In the genomic region with DNA sequence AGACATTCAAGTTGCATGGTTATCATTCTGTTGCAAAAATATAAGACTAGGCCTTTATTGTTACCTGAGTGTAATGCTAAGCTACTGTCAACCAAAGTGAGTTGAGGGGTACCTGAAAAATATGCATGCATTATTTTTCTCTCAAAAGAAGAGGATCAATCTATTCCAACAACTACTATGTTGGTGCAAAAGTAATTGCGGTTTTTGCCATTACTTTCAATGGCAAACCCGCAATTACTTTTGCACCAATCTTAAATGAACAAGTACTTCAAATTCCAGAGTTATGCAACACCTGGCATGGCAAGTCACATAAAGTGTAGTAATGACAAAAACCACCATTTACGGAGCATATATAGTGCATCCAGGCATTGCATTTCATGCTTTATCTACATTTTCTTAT, we compare ENCODE assay signal across 8 cellular contexts.
"Had no signal": no experiment of that assay in that cellular context is flagged by ENCODE, and none has a peak within 500 bp of the region (broad histone marks: within the 10 kb centered on the region; RNA-seq: fewer than 3 reads in every experiment).

No MANE protein-coding gene starts in this region.

- H3K27ac Mint-ChIP-seq: IgD-negative memory B cell had no signal

- H3K9ac ChIP-seq: KMS-11 had no signal

- H3K27ac ChIP-seq: HL-60, KMS-11 had no signal

- H3K4me1 Mint-ChIP-seq: IgD-negative memory B cell had no signal

- H3K27me3 Mint-ChIP-seq: IgD-negative memory B cell had no signal

- H3K4me2 ChIP-seq: KMS-11 had no signal

- DNase-seq: IMR-90, Karpas-422, KBM-7, KG1 had no signal

- FAIRE-seq: HTR-8/SVneo had no signal

- H3K4me3 Mint-ChIP-seq: IgD-negative memory B cell had no signal

- H3K36me3 Mint-ChIP-seq: IgD-negative memory B cell had no signal
